Comparison of ENCODE assay signal across 19 cellular contexts in genomic region chr4:135274461-135274860, GRCh38.
"Had no signal": no experiment of that assay in that cellular context is flagged by ENCODE, and none has a peak within 500 bp of the region (broad histone marks: within the 10 kb centered on the region; RNA-seq: fewer than 3 reads in every experiment).

No MANE protein-coding gene starts in this region.

- H3K27me3 ChIP-seq: ascending aorta, heart left ventricle, pancreas, right atrium auricular region, thyroid gland had no signal

- H3K9me3 ChIP-seq: ascending aorta, heart left ventricle, pancreas, psoas muscle, right atrium auricular region, thyroid gland had no signal

- H3K4me3 ChIP-seq: ascending aorta, dorsolateral prefrontal cortex, heart left ventricle, pancreas, psoas muscle, right atrium auricular region, thyroid gland had no signal

- DNase-seq: activated CD4-positive, alpha-beta T cell treated with anti-CD3 and anti-CD28 coated beads, Interleukin-2, amount 10 ng/mL, durations not matched to agents 7 days and 5 days; activated CD8-positive, alpha-beta memory T cell treated with anti-CD3 and anti-CD28 coated beads, Interleukin-2, amount 10 ng/mL, durations not matched to agents 7 days and 5 days; activated CD8-positive, alpha-beta T cell treated with anti-CD3 and anti-CD28 coated beads for 36 hours; activated gamma-delta T cell treated with Interleukin-2 at 50 U/mL for 16 hours; activated T-cell treated with anti-CD3 and anti-CD28 coated beads for 4 hours; central memory CD4-positive, alpha-beta T cell; dorsolateral prefrontal cortex; effector memory CD8-positive, alpha-beta T cell; heart left ventricle; islet precursor cell; left cardiac atrium; naive thymus-derived CD8-positive, alpha-beta T cell; pancreas; psoas muscle; stimulated activated CD4-positive, alpha-beta T cell treated with anti-CD3 and anti-CD28 coated beads, Interleukin-12 subunit alpha, Interleukin-12 subunit beta, amount 100 ng/mL, for 4 hours; substantia nigra; thyroid gland had no signal

- H3K27ac ChIP-seq: ascending aorta, dorsolateral prefrontal cortex, heart left ventricle, pancreas, psoas muscle, right atrium auricular region, thyroid gland had no signal

- H3K36me3 ChIP-seq: ascending aorta, heart left ventricle, pancreas, right atrium auricular region, thyroid gland had no signal

- H3K4me1 ChIP-seq: ascending aorta, heart left ventricle, pancreas, psoas muscle, right atrium auricular region, thyroid gland had no signal
